In genomic region chr14:74834682-74835392, GRCh38 we compare ENCODE assay signal across 1 cellular context.
TF ChIP-seq lines count a peak whose summit lies in the region.

No MANE protein-coding gene starts in this region.

TF ChIP-seq in GM12878, 131 proteins besides CTCF, POLR2A, EP300 and RAD21:
- TF ChIP-seq, protein P1, sequence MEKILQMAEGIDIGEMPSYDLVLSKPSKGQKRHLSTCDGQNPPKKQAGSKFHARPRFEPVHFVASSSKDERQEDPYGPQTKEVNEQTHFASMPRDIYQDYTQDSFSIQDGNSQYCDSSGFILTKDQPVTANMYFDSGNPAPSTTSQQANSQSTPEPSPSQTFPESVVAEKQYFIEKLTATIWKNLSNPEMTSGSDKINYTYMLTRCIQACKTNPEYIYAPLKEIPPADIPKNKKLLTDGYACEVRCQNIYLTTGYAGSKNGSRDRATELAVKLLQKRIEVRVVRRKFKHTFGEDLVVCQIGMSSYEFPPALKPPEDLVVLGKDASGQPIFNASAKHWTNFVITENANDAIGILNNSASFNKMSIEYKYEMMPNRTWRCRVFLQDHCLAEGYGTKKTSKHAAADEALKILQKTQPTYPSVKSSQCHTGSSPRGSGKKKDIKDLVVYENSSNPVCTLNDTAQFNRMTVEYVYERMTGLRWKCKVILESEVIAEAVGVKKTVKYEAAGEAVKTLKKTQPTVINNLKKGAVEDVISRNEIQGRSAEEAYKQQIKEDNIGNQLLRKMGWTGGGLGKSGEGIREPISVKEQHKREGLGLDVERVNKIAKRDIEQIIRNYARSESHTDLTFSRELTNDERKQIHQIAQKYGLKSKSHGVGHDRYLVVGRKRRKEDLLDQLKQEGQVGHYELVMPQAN (conservative IDR thresholded peaks at IDR 0.05), result no peak
- TF ChIP-seq ATF2 (IDR thresholded peaks at IDR 0.05; ENCODE audit: low read length) (no peak), RUNX3 (IDR thresholded peaks at IDR 0.05; ENCODE audit: low read length) (0 out of 2 replicates have a peak, but pooled peaks have one; percentile 5), RAD51 (IDR thresholded peaks at IDR 0.05) (no peak)
